17 cellular contexts compared by ENCODE assay signal in genomic region chr5:97501286-97501964, GRCh38.
DNase-seq lines count a peak whose midpoint lies in the region; ATAC-seq and TF ChIP-seq lines count a peak whose summit lies in the region.
"Had no signal": no experiment of that assay in that cellular context is flagged by ENCODE, and none has a peak within 500 bp of the region (broad histone marks: within the 10 kb centered on the region; RNA-seq: fewer than 3 reads in every experiment).

No MANE protein-coding gene starts in this region.

- no peak for DNase-seq in HFFc6
- DNase-seq in RWPE2 (ENCODE audit: low spot score): no peak
- DNase-seq in psoas muscle: no peak
- DNase-seq in NCI-H524 (lab: John Stamatoyannopoulos, UW): no peak
- DNase-seq in NCI-H524 treated with DMSO at 0.1 percent for 48 hours (lab: John Stamatoyannopoulos, UW): no peak
- DNase-seq: C1 segment of cervical spinal cord, GF-D8, MM.1S, NCI-H1105, NCI-H1694 treated with DMSO at 0.1 percent for 48 hours, NCI-H2107, NCI-H446, NCI-H774 had no signal

- intact Hi-C loops in psoas muscle (cut with DNase I): no loop called here

- H3K27me3 Mint-ChIP-seq in HFFc6 (ENCODE audit: insufficient read depth): no peaks in the 10 kb centered on the region

- no peaks in the 10 kb centered on the region for H3K36me3 ChIP-seq in RWPE2 (ENCODE audit: low read depth)
- no peaks in the 10 kb centered on the region for H3K36me3 ChIP-seq in psoas muscle (ENCODE audit: insufficient read depth in 1 of 2, low read depth in 1 of 2)

- H3K36me3 Mint-ChIP-seq in HFFc6 (ENCODE audit: low read depth): no peaks in the 10 kb centered on the region

- H3K9me3 Mint-ChIP-seq in HFFc6: no peaks in the 10 kb centered on the region

- H3K27ac Mint-ChIP-seq in HFFc6: no peak overlapping the region

- ATAC-seq in RWPE2 (ENCODE audit: low read depth) (peak; percentile 70), esophagus mucosa (peak; percentile 89), psoas muscle (peak; percentile 60 to 96 (median 74)), HG03039 (IDR thresholded peaks at IDR 0.05; ENCODE audit: unreplicated experiment) (no peak)
- ATAC-seq: HepG2 had no signal

- peak overlapping the region; percentile 56; the same call in 1 of the 2 replicates for H3K4me3 Mint-ChIP-seq in HFFc6

- no peaks in the 10 kb centered on the region for H3K4me1 ChIP-seq in RWPE2 (ENCODE audit: insufficient read depth, poor library complexity, severe bottlenecking)
- no peaks in the 10 kb centered on the region for H3K4me1 ChIP-seq in psoas muscle

- no peak for TF ChIP-seq CTCF in HFFc6 (IDR thresholded peaks at IDR 0.05)
- TF ChIP-seq CTCF in RWPE2 (IDR thresholded peaks at IDR 0.05; ENCODE audit: poor library complexity, severe bottlenecking): no peak
- TF ChIP-seq CTCF in psoas muscle (IDR thresholded peaks at IDR 0.05): no peak

- no peak overlapping the region for H3K27ac ChIP-seq in RWPE2 (ENCODE audit: poor library complexity, severe bottlenecking)
- no peak overlapping the region for H3K27ac ChIP-seq in psoas muscle
- H3K27ac ChIP-seq: KMS-11 had no signal

- H3K9me3 ChIP-seq in RWPE2 (ENCODE audit: severe bottlenecking) (no peaks in the 10 kb centered on the region), psoas muscle (no peaks in the 10 kb centered on the region)

- 48 to 65% (median 59%) methylated on average over 3 of the region's 3 CpGs for WGBS in psoas muscle, 3 donors

- H3K27me3 ChIP-seq in RWPE2 (ENCODE audit: insufficient read depth, poor library complexity, severe bottlenecking) (no peaks in the 10 kb centered on the region), psoas muscle (ENCODE audit: insufficient read depth in 3 of 3, low read length in 2 of 3) (no peaks in the 10 kb centered on the region)

- H3K4me3 ChIP-seq in RWPE2 (ENCODE audit: severe bottlenecking): no peak overlapping the region
- H3K4me3 ChIP-seq in psoas muscle: no peak overlapping the region

- peaks cover 29% of the 10 kb centered on the region for H3K4me1 Mint-ChIP-seq in HFFc6 (ENCODE audit: low read depth)
